Comparison of ENCODE assay signal across 11 cellular contexts in genomic region chr10:1939016-1939415, GRCh38.
DNase-seq lines count a peak whose midpoint lies in the region; ATAC-seq, FAIRE-seq and TF ChIP-seq lines count a peak whose summit lies in the region.
"Had no signal": no experiment of that assay in that cellular context is flagged by ENCODE, and none has a peak within 500 bp of the region (broad histone marks: within the 10 kb centered on the region; RNA-seq: fewer than 3 reads in every experiment).

No MANE protein-coding gene starts in this region.

- intact Hi-C loops in HepG2 (cut with micrococcal nuclease; ENCODE audit: unreplicated experiment), result no loop called here

- in situ Hi-C loops in HepG2 (cut with HindIII; ENCODE audit: extremely low pct_ligation_motif_present, low pct_unique_long_range_greater_than_20kb), result no loop called here

- no peak overlapping the region for H2AFZ ChIP-seq in HepG2 (ENCODE audit: low read length)

- no peak overlapping the region for H3K27ac ChIP-seq in HepG2 (ENCODE audit: extremely low read length, insufficient read depth, low read length)

- no peaks in the 10 kb centered on the region for H3K36me3 Mint-ChIP-seq in activated naive CD8-positive, alpha-beta T cell treated with anti-CD3 and anti-CD28 coated beads, Interleukin-2, amount 10 ng/mL, durations not matched to agents 7 days and 5 days
- no peaks in the 10 kb centered on the region for H3K36me3 Mint-ChIP-seq in mesothelial cell of epicardium

- no TSS peak for BruUV-seq in HepG2 (replicated peaks; lab: Mats Ljungman, UMichigan)

- no peaks in the 10 kb centered on the region for H3K79me2 ChIP-seq in HepG2 (ENCODE audit: insufficient read depth, low read length)

- no peaks in the 10 kb centered on the region; a peak in 1 of 5 replicates for H3K27me3 ChIP-seq in HepG2 (ENCODE audit: control insufficient read depth in 1 of 2, insufficient read depth in 2 of 2, low read length in 2 of 2)

- TF ChIP-seq POLR2A in GM12891 (IDR thresholded peaks at IDR 0.05; ENCODE audit: low read depth, low read length), result no peak
- no peak for TF ChIP-seq POLR2A in HepG2 (IDR thresholded peaks at IDR 0.05; ENCODE audit: insufficient read depth in 1 of 2, low read depth in 2 of 2, low read length in 2 of 2)

- H3K4me3 Mint-ChIP-seq in activated naive CD8-positive, alpha-beta T cell treated with anti-CD3 and anti-CD28 coated beads, Interleukin-2, amount 10 ng/mL, durations not matched to agents 7 days and 5 days, result peak overlapping the region; percentile 76
- no peak overlapping the region for H3K4me3 Mint-ChIP-seq in mesothelial cell of epicardium

- H3K9ac ChIP-seq in HepG2 (ENCODE audit: insufficient read depth, low read depth, low read length), result no peak overlapping the region

- TF ChIP-seq EP300 in HepG2 (IDR thresholded peaks at IDR 0.05; ENCODE audit: low read depth in 2 of 2, low read length in 2 of 2) (no peak), HepG2 (CRISPR knock-in tag; IDR thresholded peaks at IDR 0.05; ENCODE audit: borderline replicate concordance) (no peak)

- TF ChIP-seq RAD21 in HepG2 (CRISPR knock-in tag; IDR thresholded peaks at IDR 0.05), result no peak

- H3K4me1 ChIP-seq in HepG2 (ENCODE audit: insufficient read depth, low read length), result no peaks in the 10 kb centered on the region

- H4K20me1 ChIP-seq in HepG2 (ENCODE audit: insufficient read depth, low read length), result no peaks in the 10 kb centered on the region

- TF ChIP-seq CTCF in HepG2 (CRISPR knock-in tag; IDR thresholded peaks at IDR 0.05) (no peak), mesothelial cell of epicardium (IDR thresholded peaks at IDR 0.05; ENCODE audit: unreplicated experiment) (no peak)

- no peak overlapping the region for H3K4me3 ChIP-seq in HepG2 (replicated peaks in 1 of 3; ENCODE audit: insufficient read depth in 1 of 3, low read depth in 2 of 3, low read length in 3 of 3)
- H3K4me3 ChIP-seq: lung had no signal

- ATAC-seq in activated naive CD8-positive, alpha-beta T cell treated with anti-CD3 and anti-CD28 coated beads, Interleukin-2, amount 10 ng/mL, durations not matched to agents 7 days and 5 days (ENCODE audit: low read depth), result peak; percentile 36
- ATAC-seq in HepG2, result no peak

- no peak overlapping the region for H3K4me2 ChIP-seq in HepG2 (ENCODE audit: low read depth, low read length)

- no peaks in the 10 kb centered on the region for H3K36me3 ChIP-seq in HepG2 (replicated peaks in 1 of 2; ENCODE audit: control insufficient read depth in 1 of 2, insufficient read depth in 2 of 2, low read length in 2 of 2)

- POLR2A ChIA-PET in activated naive CD8-positive, alpha-beta T cell treated with anti-CD3 and anti-CD28 coated beads, Interleukin-2, amount 10 ng/mL, durations not matched to agents 7 days and 5 days (lab: Charles Lee), result no interaction called here
- POLR2A ChIA-PET in HepG2 (lab: Yijun Ruan, JAX), result no interaction called here

- DNase-seq in GM12891 (ENCODE audit: insufficient read length, low spot score) (no peak), HepG2 (ENCODE audit: low spot score) (no peak), GF-D8 (lab: John Stamatoyannopoulos, UW) (no peak), NOMO-1 treated with dmso at 0.1 percent for 144 hours (lab: John Stamatoyannopoulos, UW; ENCODE audit: unreplicated experiment) (no peak), mesothelial cell of epicardium (ENCODE audit: low spot score in 2 of 2, unreplicated experiment in 2 of 2) (no peak)
- peak; percentile 67 to 76 for DNase-seq in activated CD4-positive, alpha-beta T cell treated with anti-CD3 and anti-CD28 coated beads, Interleukin-2, amount 50 U/mL, for 24 hours (ENCODE audit: low read depth in 1 of 2, low spot score in 1 of 2)
- DNase-seq in activated naive CD8-positive, alpha-beta T cell treated with anti-CD3 and anti-CD28 coated beads, Interleukin-2, amount 10 ng/mL, durations not matched to agents 7 days and 5 days, result no peak
- DNase-seq in stimulated activated CD4-positive, alpha-beta T cell treated with anti-CD3 and anti-CD28 coated beads, TNF-alpha, amount 100 ng/mL, for 4 hours (ENCODE audit: low read depth in 3 of 3), result peak; percentile 31 to 77 (median 71)
- DNase-seq: retina had no signal

- H3K9me3 Mint-ChIP-seq in activated naive CD8-positive, alpha-beta T cell treated with anti-CD3 and anti-CD28 coated beads, Interleukin-2, amount 10 ng/mL, durations not matched to agents 7 days and 5 days, result no peaks in the 10 kb centered on the region
- H3K9me3 Mint-ChIP-seq in mesothelial cell of epicardium, result no peaks in the 10 kb centered on the region

- H3K4me1 Mint-ChIP-seq in activated naive CD8-positive, alpha-beta T cell treated with anti-CD3 and anti-CD28 coated beads, Interleukin-2, amount 10 ng/mL, durations not matched to agents 7 days and 5 days, result peaks cover 18% of the 10 kb centered on the region
- no peaks in the 10 kb centered on the region for H3K4me1 Mint-ChIP-seq in mesothelial cell of epicardium

- WGBS in HepG2 (ENCODE audit: low lambda C conversion rate), result 61% methylated on average over 17 of the region's 17 CpGs

- peak overlapping the region; percentile 96 for H3K27ac Mint-ChIP-seq in activated naive CD8-positive, alpha-beta T cell treated with anti-CD3 and anti-CD28 coated beads, Interleukin-2, amount 10 ng/mL, durations not matched to agents 7 days and 5 days
- H3K27ac Mint-ChIP-seq in mesothelial cell of epicardium, result no peak overlapping the region

- H3K27me3 Mint-ChIP-seq in activated naive CD8-positive, alpha-beta T cell treated with anti-CD3 and anti-CD28 coated beads, Interleukin-2, amount 10 ng/mL, durations not matched to agents 7 days and 5 days, result no peaks in the 10 kb centered on the region
- no peaks in the 10 kb centered on the region for H3K27me3 Mint-ChIP-seq in mesothelial cell of epicardium (ENCODE audit: low read depth)

- FAIRE-seq in GM12891 (lab: Jason Lieb, UNC) (peak; percentile 31), HepG2 (lab: Jason Lieb, UNC) (no peak)
- FAIRE-seq: TTC549 had no signal

- CTCF ChIA-PET in HepG2 (lab: Yijun Ruan, JAX; ENCODE audit: low intra/inter-chr PET ratio, low total read pairs), result no interaction called here

- no peaks in the 10 kb centered on the region for H3K9me3 ChIP-seq in HepG2 (ENCODE audit: low read length)

TF ChIP-seq in GM12891, 5 proteins besides CTCF, POLR2A, EP300 and RAD21:
- TF ChIP-seq TAF1 (IDR thresholded peaks at IDR 0.05; ENCODE audit: low read depth, low read length) (no peak), SPI1 (IDR thresholded peaks at IDR 0.05; ENCODE audit: low read depth, low read length) (peak; percentile 70)

TF ChIP-seq in HepG2, 621 proteins besides CTCF, POLR2A, EP300 and RAD21 (continues in another document):
- TF ChIP-seq ZMAT5 (CRISPR knock-in tag; IDR thresholded peaks at IDR 0.05; ENCODE audit: borderline replicate concordance, low read depth), result no peak
- no peak for TF ChIP-seq TRAFD1 (CRISPR knock-in tag; IDR thresholded peaks at IDR 0.05; ENCODE audit: borderline replicate concordance)
- TF ChIP-seq DR1 (CRISPR knock-in tag; IDR thresholded peaks at IDR 0.05), result no peak
- no peak for TF ChIP-seq ETS1 (CRISPR knock-in tag; IDR thresholded peaks at IDR 0.05)
- no peak for TF ChIP-seq ZNF280B (CRISPR knock-in tag; IDR thresholded peaks at IDR 0.05; ENCODE audit: borderline replicate concordance)
- no peak for TF ChIP-seq HNRNPK (IDR thresholded peaks at IDR 0.05; ENCODE audit: low read depth, low read length, poor library complexity, severe bottlenecking)
- no peak for TF ChIP-seq ZNF776 (CRISPR knock-in tag; IDR thresholded peaks at IDR 0.05)
- TF ChIP-seq SP4 (CRISPR knock-in tag; IDR thresholded peaks at IDR 0.05), result no peak
- no peak for TF ChIP-seq ZNF143 (CRISPR knock-in tag; IDR thresholded peaks at IDR 0.05)
- no peak for TF ChIP-seq XBP1 (CRISPR knock-in tag; IDR thresholded peaks at IDR 0.05)
- TF ChIP-seq HNRNPUL1 (IDR thresholded peaks at IDR 0.05; ENCODE audit: low read depth, low read length), result no peak

Comparison
In these comparisons a context has a peak if more than half of its experiments do, and no peak if none do; other contexts are left out.
1. DNase-seq: peak in activated CD4-positive, alpha-beta T cell treated with anti-CD3 and anti-CD28 coated beads, Interleukin-2, amount 50 U/mL, for 24 hours (2 of 2) and stimulated activated CD4-positive, alpha-beta T cell treated with anti-CD3 and anti-CD28 coated beads, TNF-alpha, amount 100 ng/mL, for 4 hours (3 of 3); none in GM12891 (single experiment), activated naive CD8-positive, alpha-beta T cell treated with anti-CD3 and anti-CD28 coated beads, Interleukin-2, amount 10 ng/mL, durations not matched to agents 7 days and 5 days (single experiment), HepG2 (single experiment), GF-D8 (single experiment), NOMO-1 treated with dmso at 0.1 percent for 144 hours (single experiment) and mesothelial cell of epicardium (0 of 2).